Comparison of ENCODE assay signal across 2 cellular contexts in the genomic region with DNA sequence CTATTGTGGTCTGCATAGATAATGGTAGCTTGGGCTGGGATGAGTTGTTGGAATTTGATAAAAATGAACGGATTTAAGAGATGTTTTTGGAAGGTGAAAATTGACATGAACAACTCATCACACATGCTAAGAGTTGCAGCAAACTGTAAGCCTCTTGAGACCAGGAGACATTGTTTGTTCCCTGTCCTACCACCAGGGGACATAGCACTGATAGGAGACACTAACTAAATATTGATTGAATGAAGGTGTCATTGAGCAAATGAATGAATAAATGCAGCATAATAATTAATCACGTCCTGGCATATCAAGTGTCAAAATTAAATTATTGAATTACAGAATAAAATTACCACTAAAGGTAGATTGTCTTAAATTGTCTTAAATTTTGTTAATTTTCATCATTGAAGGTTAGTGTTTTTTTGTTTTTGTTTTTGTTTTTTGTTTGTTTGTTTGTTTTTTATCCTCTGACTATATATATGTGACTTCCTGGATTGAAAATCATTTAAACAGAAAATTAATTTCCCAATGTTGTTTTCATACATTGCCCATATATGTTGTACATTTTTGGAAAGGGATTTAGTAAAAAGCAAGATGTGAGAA.
TF ChIP-seq lines count a peak whose summit lies in the region.

No MANE protein-coding gene starts in this region.

TF ChIP-seq in HCT116, 20 proteins besides CTCF, POLR2A, EP300 and RAD21:
- TF ChIP-seq, protein P1, sequence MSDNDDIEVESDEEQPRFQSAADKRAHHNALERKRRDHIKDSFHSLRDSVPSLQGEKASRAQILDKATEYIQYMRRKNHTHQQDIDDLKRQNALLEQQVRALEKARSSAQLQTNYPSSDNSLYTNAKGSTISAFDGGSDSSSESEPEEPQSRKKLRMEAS (IDR thresholded peaks at IDR 0.05), result no peak
- TF ChIP-seq EZH2 (IDR thresholded peaks at IDR 0.05) (no peak), CBX3 (IDR thresholded peaks at IDR 0.05; ENCODE audit: low read depth) (0 out of 2 replicates have a peak, but pooled peaks have one; percentile 17)

TF ChIP-seq in HepG2, 621 proteins besides CTCF, POLR2A, EP300 and RAD21 (continued from another document):
- TF ChIP-seq ZC3H13 (CRISPR knock-in tag; IDR thresholded peaks at IDR 0.05) (no peak), ZHX1 (CRISPR knock-in tag; IDR thresholded peaks at IDR 0.05; ENCODE audit: low read depth) (no peak), STAG1 (CRISPR knock-in tag; IDR thresholded peaks at IDR 0.05) (peak; percentile 52), AHR (CRISPR knock-in tag; IDR thresholded peaks at IDR 0.05) (no peak), PHF20 (CRISPR knock-in tag; IDR thresholded peaks at IDR 0.05) (no peak), JUND (CRISPR knock-in tag; IDR thresholded peaks at IDR 0.05) (no peak), SMC3 (IDR thresholded peaks at IDR 0.05; ENCODE audit: low read length) (peak; percentile 61), ONECUT2 (CRISPR knock-in tag; IDR thresholded peaks at IDR 0.05) (peak; percentile 74)
- TF ChIP-seq, protein P2, sequence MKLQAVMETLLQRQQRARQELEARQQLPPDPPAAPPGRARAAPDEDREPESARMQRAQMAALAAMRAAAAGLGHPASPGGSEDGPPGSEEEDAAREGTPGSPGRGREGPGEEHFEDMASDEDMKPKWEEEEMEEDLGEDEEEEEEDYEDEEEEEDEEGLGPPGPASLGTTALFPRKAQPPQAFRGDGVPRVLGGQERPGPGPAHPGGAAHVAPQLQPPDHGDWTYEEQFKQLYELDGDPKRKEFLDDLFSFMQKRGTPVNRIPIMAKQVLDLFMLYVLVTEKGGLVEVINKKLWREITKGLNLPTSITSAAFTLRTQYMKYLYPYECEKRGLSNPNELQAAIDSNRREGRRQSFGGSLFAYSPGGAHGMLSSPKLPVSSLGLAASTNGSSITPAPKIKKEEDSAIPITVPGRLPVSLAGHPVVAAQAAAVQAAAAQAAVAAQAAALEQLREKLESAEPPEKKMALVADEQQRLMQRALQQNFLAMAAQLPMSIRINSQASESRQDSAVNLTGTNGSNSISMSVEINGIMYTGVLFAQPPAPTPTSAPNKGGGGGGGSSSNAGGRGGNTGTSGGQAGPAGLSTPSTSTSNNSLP (IDR thresholded peaks at IDR 0.05; ENCODE audit: low read depth, low read length), result peak; percentile 58; the same call in 1 of the 2 replicates
